Comparison of ENCODE assay signal across 8 cellular contexts in the genomic region with DNA sequence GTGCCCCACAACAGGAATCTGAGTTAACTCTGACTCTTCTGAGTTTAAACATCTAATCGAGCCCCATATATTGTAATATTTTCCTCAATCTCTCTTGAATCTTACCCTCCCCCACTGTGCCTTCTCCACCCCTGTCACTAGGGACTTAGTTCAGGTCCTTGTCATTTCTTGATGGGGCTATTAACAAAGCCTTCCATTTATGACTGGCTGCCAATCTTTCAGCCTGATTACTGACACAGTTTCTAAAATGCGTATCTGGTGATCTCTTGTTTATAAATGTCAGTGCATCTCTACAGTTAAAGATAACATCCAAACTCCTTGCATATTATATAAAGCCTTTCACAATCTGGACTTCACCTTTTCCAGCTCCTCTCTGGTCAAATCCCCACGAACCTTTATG.
"Had no signal": no experiment of that assay in that cellular context is flagged by ENCODE, and none has a peak within 500 bp of the region (broad histone marks: within the 10 kb centered on the region; RNA-seq: fewer than 3 reads in every experiment).

No MANE protein-coding gene starts in this region.

- H3K4me2 ChIP-seq: GM23338 had no signal

- H3K36me3 ChIP-seq: HAP-1 had no signal

- H3K9ac ChIP-seq: GM23248 had no signal

- H3K9me3 ChIP-seq: HAP-1 had no signal

- H2AFZ ChIP-seq: GM23248, GM23338 had no signal

- DNase-seq: GOT3, H7, H9, HCEC 1CT, HFFc6 had no signal

- H3K4me3 ChIP-seq: GM23248, GM23338, HAP-1 had no signal

- H3K27ac ChIP-seq: GM23248 had no signal
